Comparison of ENCODE assay signal across 31 cellular contexts in genomic region chr7:22210355-22210754, GRCh38.
DNase-seq lines count a peak whose midpoint lies in the region; ATAC-seq and TF ChIP-seq lines count a peak whose summit lies in the region.
"Had no signal": no experiment of that assay in that cellular context is flagged by ENCODE, and none has a peak within 500 bp of the region (broad histone marks: within the 10 kb centered on the region; RNA-seq: fewer than 3 reads in every experiment).

No MANE protein-coding gene starts in this region.

- no peak for TF ChIP-seq POLR2A in spleen (IDR thresholded peaks at IDR 0.05)

- CTCF ChIA-PET in activated naive CD4-positive, alpha-beta T cell treated with anti-CD3 and anti-CD28 coated beads, Interleukin-2, amount 10 ng/mL, durations not matched to agents 7 days and 5 days (lab: Charles Lee), result no interaction called here
- CTCF ChIA-PET in activated naive CD4-positive, alpha-beta T cell treated with anti-CD3 and anti-CD28 coated beads for 36 hours (lab: Charles Lee), result no interaction called here

- peaks cover 0 to 6% (median 0%) of the 10 kb centered on the region in 6 donors for H3K36me3 ChIP-seq in spleen
- H3K36me3 ChIP-seq: prostate gland, sigmoid colon, uterus had no signal

- peak overlapping the region in 5 of 8 donors; percentile 2 to 83 (median 82) for H3K27ac ChIP-seq in spleen
- H3K27ac ChIP-seq: prostate gland, sigmoid colon had no signal

- intact Hi-C loops in spleen (cut with DNase I; ENCODE audit: low total_unique reads), result no loop called here
- intact Hi-C loops in activated naive CD4-positive, alpha-beta T cell treated with anti-CD3 and anti-CD28 coated beads for 36 hours (cut with micrococcal nuclease), result no loop called here

- no peaks in the 10 kb centered on the region for H3K9me3 ChIP-seq in spleen
- H3K9me3 ChIP-seq: prostate gland, sigmoid colon, SK-N-SH, testis, uterus had no signal

- no peaks in the 10 kb centered on the region for H3K9me3 Mint-ChIP-seq in activated naive CD4-positive, alpha-beta T cell treated with anti-CD3 and anti-CD28 coated beads, Interleukin-2, amount 10 ng/mL, durations not matched to agents 7 days and 5 days
- H3K9me3 Mint-ChIP-seq in activated naive CD4-positive, alpha-beta T cell treated with anti-CD3 and anti-CD28 coated beads for 36 hours, result no peaks in the 10 kb centered on the region
- H3K9me3 Mint-ChIP-seq: CD14-positive monocyte; GM23338; HFFc6; stimulated activated naive B cell treated with anti-CD40 and anti-IgM and Interleukin-4, amounts not matched to agents 10 μg/mL and 1 μg/mL and 100 μg/mL, for 72 hours had no signal

- no peak overlapping the region for H3K4me3 Mint-ChIP-seq in activated naive CD4-positive, alpha-beta T cell treated with anti-CD3 and anti-CD28 coated beads, Interleukin-2, amount 10 ng/mL, durations not matched to agents 7 days and 5 days
- no peak overlapping the region for H3K4me3 Mint-ChIP-seq in activated naive CD4-positive, alpha-beta T cell treated with anti-CD3 and anti-CD28 coated beads for 36 hours
- H3K4me3 Mint-ChIP-seq: CD14-positive monocyte; GM23338; HFFc6; stimulated activated naive B cell treated with anti-CD40 and anti-IgM and Interleukin-4, amounts not matched to agents 10 μg/mL and 1 μg/mL and 100 μg/mL, for 72 hours had no signal

- peaks cover 0 to 94% (median 27%) of the 10 kb centered on the region in 6 donors for H3K4me1 ChIP-seq in spleen
- H3K4me1 ChIP-seq: prostate gland had no signal

- WGBS in spleen, 5 donors, result 43 to 71% (median 61%) methylated on average over 3 of the region's 3 CpGs

- H3K27me3 Mint-ChIP-seq in activated naive CD4-positive, alpha-beta T cell treated with anti-CD3 and anti-CD28 coated beads, Interleukin-2, amount 10 ng/mL, durations not matched to agents 7 days and 5 days, result peaks cover 28% of the 10 kb centered on the region
- peaks cover 10% of the 10 kb centered on the region for H3K27me3 Mint-ChIP-seq in activated naive CD4-positive, alpha-beta T cell treated with anti-CD3 and anti-CD28 coated beads for 36 hours (ENCODE audit: low read depth)
- H3K27me3 Mint-ChIP-seq: stimulated activated naive B cell treated with anti-CD40 and anti-IgM and Interleukin-4, amounts not matched to agents 10 μg/mL and 1 μg/mL and 100 μg/mL, for 72 hours had no signal

- ATAC-seq in esophagus mucosa (peak; percentile 48), HG03469 (IDR thresholded peaks at IDR 0.05; ENCODE audit: unreplicated experiment) (no peak)
- ATAC-seq: GM23338, left lobe of liver, PC-3 had no signal

- TF ChIP-seq CTCF in spleen (IDR thresholded peaks at IDR 0.05 in 8 of 11, conservative IDR thresholded peaks at IDR 0.05 in 3 of 11), result no peak

- H3K27me3 ChIP-seq in spleen (replicated peaks in 1 of 7), result no peaks in the 10 kb centered on the region
- H3K27me3 ChIP-seq: sigmoid colon, testis, uterus had no signal

- no peak for DNase-seq in activated naive CD4-positive, alpha-beta T cell treated with anti-CD3 and anti-CD28 coated beads, Interleukin-2, amount 10 ng/mL, durations not matched to agents 7 days and 5 days
- DNase-seq in activated naive CD4-positive, alpha-beta T cell (lab: John Stamatoyannopoulos, UW), result no peak
- DNase-seq in SK-MEL-5 (ENCODE audit: low read depth, low spot score) (peak; percentile 29), spleen (no peak), ureter (ENCODE audit: low spot score) (no peak)
- DNase-seq in activated naive CD4-positive, alpha-beta T cell treated with anti-CD3 and anti-CD28 coated beads for 36 hours, result no peak
- DNase-seq: 8988T; activated CD4-positive, CD25-positive, alpha-beta regulatory T cell treated with anti-CD3 and anti-CD28 coated beads, Interleukin-2, amount 50 U/mL, for 72 hours; activated CD8-positive, alpha-beta memory T cell treated with anti-CD3 and anti-CD28 coated beads, Interleukin-2, amount 50 U/mL, for 4 hours; activated naive CD4-positive, alpha-beta T cell treated with Interleukin-2 at 50 U/mL for 16 hours; GF-D8; HFFc6; NCI-H1048; NCI-H1930; NCI-H524 treated with DMSO at 0.1 percent for 48 hours; NK-92 treated with Interleukin-12 subunit alpha and Interleukin-12 subunit beta, amount 100 ng/mL, for 24 hours; nucleus accumbens; PC-3; sigmoid colon; SK-N-SH; stimulated activated CD4-positive, alpha-beta T cell treated with anti-CD3 and anti-CD28 coated beads, Interleukin-15, amount 100 ng/mL, for 24 hours; stimulated activated naive B cell treated with anti-CD40 and anti-IgM and Interleukin-4, amounts not matched to agents 10 μg/mL and 1 μg/mL and 100 μg/mL, for 72 hours; T-helper 2 cell; testis; uterus had no signal

- no peaks in the 10 kb centered on the region for H3K36me3 Mint-ChIP-seq in activated naive CD4-positive, alpha-beta T cell treated with anti-CD3 and anti-CD28 coated beads, Interleukin-2, amount 10 ng/mL, durations not matched to agents 7 days and 5 days
- H3K36me3 Mint-ChIP-seq in activated naive CD4-positive, alpha-beta T cell treated with anti-CD3 and anti-CD28 coated beads for 36 hours (ENCODE audit: low read depth), result no peaks in the 10 kb centered on the region
- H3K36me3 Mint-ChIP-seq: CD14-positive monocyte had no signal

- H3K27ac Mint-ChIP-seq in activated naive CD4-positive, alpha-beta T cell treated with anti-CD3 and anti-CD28 coated beads, Interleukin-2, amount 10 ng/mL, durations not matched to agents 7 days and 5 days, result peak overlapping the region; percentile 33
- H3K27ac Mint-ChIP-seq in activated naive CD4-positive, alpha-beta T cell treated with anti-CD3 and anti-CD28 coated beads for 36 hours, result no peak overlapping the region
- H3K27ac Mint-ChIP-seq: CD14-positive monocyte; GM23338; HFFc6; stimulated activated naive B cell treated with anti-CD40 and anti-IgM and Interleukin-4, amounts not matched to agents 10 μg/mL and 1 μg/mL and 100 μg/mL, for 72 hours had no signal

- H3K4me3 ChIP-seq in spleen, result no peak overlapping the region
- H3K4me3 ChIP-seq: GM23338, prostate gland, sigmoid colon, testis, uterus had no signal

- in situ Hi-C loops in SK-MEL-5 (cut with HindIII; ENCODE audit: low pct_unique_long_range_greater_than_20kb, low sequenced_read_pairs), result no loop called here

- no peaks in the 10 kb centered on the region for H3K4me1 Mint-ChIP-seq in activated naive CD4-positive, alpha-beta T cell treated with anti-CD3 and anti-CD28 coated beads, Interleukin-2, amount 10 ng/mL, durations not matched to agents 7 days and 5 days
- peaks cover 2% of the 10 kb centered on the region for H3K4me1 Mint-ChIP-seq in activated naive CD4-positive, alpha-beta T cell treated with anti-CD3 and anti-CD28 coated beads for 36 hours (ENCODE audit: low read depth)
